In genomic region chr11:22512457-22512856, GRCh38 we compare ENCODE assay signal across 25 cellular contexts.
DNase-seq lines count a peak whose midpoint lies in the region; ATAC-seq and TF ChIP-seq lines count a peak whose summit lies in the region.
"Had no signal": no experiment of that assay in that cellular context is flagged by ENCODE, and none has a peak within 500 bp of the region (broad histone marks: within the 10 kb centered on the region; RNA-seq: fewer than 3 reads in every experiment).

No MANE protein-coding gene starts in this region.

- no peak overlapping the region for H3K4me2 ChIP-seq in neural progenitor cell
- H3K4me2 ChIP-seq: A549 had no signal

- H3K9ac ChIP-seq in neural progenitor cell = no peak overlapping the region

- peaks cover 2% of the 10 kb centered on the region for H3K27me3 Mint-ChIP-seq in neural progenitor cell (ENCODE audit: insufficient read depth, low read depth)

- H3K27ac ChIP-seq in neural progenitor cell (no peak overlapping the region), substantia nigra (ENCODE audit: low read depth, low read length, poor library complexity, severe bottlenecking) (no peak overlapping the region)
- H3K27ac ChIP-seq: A549, HL-60, SK-N-MC had no signal

- H3K4me3 ChIP-seq in neural progenitor cell = no peak overlapping the region
- H3K4me3 ChIP-seq: A549, SK-N-MC had no signal

- H3K36me3 ChIP-seq in neural progenitor cell = no peaks in the 10 kb centered on the region

- H3F3A ChIP-seq in neural progenitor cell (ENCODE audit: low read depth) = peaks cover 9% of the 10 kb centered on the region

- H3K4me1 Mint-ChIP-seq in neural progenitor cell = peaks cover 49% of the 10 kb centered on the region
- H3K4me1 Mint-ChIP-seq: CD4-positive, alpha-beta memory T cell had no signal

- TF ChIP-seq CTCF in neural progenitor cell (IDR thresholded peaks at IDR 0.05) (no peak), GM20000 (IDR thresholded peaks at IDR 0.05; ENCODE audit: extremely low read depth, missing control alignments) (no peak)

- H3K9me3 ChIP-seq in neural progenitor cell (ENCODE audit: low read depth) = no peaks in the 10 kb centered on the region
- H3K9me3 ChIP-seq: A549 had no signal

- no peak overlapping the region for H3K4me3 Mint-ChIP-seq in neural progenitor cell
- H3K4me3 Mint-ChIP-seq: CD4-positive, alpha-beta memory T cell had no signal

- peak overlapping the region; percentile 79 for H2AFZ ChIP-seq in neural progenitor cell (replicated peaks)

- ATAC-seq in HG02885 (IDR thresholded peaks at IDR 0.05; ENCODE audit: poor library complexity, unreplicated experiment) (peak; percentile 53), GM18867 (IDR thresholded peaks at IDR 0.05; ENCODE audit: unreplicated experiment) (no peak)
- ATAC-seq: A549, HCT116 had no signal

- no peaks in the 10 kb centered on the region for H3K27me3 ChIP-seq in neural progenitor cell

- H3K4me1 ChIP-seq in neural progenitor cell = peaks cover 18% of the 10 kb centered on the region
- H3K4me1 ChIP-seq: A549 had no signal

- no peaks in the 10 kb centered on the region for H3K79me2 ChIP-seq in neural progenitor cell (ENCODE audit: low read depth)

- peak; percentile 93 for DNase-seq in NCI-H446 (lab: John Stamatoyannopoulos, UW)
- DNase-seq in kidney glomerular epithelial cell (lab: John Stamatoyannopoulos, UW) = peak; percentile 13
- DNase-seq in neural progenitor cell (ENCODE audit: low spot score) = no peak
- DNase-seq in substantia nigra (lab: John Stamatoyannopoulos, UW) = no peak
- DNase-seq in GM20000 (ENCODE audit: low spot score) = no peak
- DNase-seq in SIG-M5 treated with dmso at 0.1 percent for 504 hours (lab: John Stamatoyannopoulos, UW; ENCODE audit: unreplicated experiment) = no peak
- DNase-seq: AML-193; C1 segment of cervical spinal cord; Caco-2; CD4-positive, alpha-beta memory T cell; DMS153; DND-41; NCI-H1105; NCI-H1436 treated with DMSO at 0.1 percent for 48 hours; NCI-H187 treated with DMSO at 0.1 percent for 48 hours; NCI-H2171 treated with DMSO at 0.1 percent for 48 hours; NCI-H526; RPMI8226; SHP77 treated with DMSO at 0.1 percent for 48 hours had no signal

- no peaks in the 10 kb centered on the region for H3K36me3 Mint-ChIP-seq in neural progenitor cell
- H3K36me3 Mint-ChIP-seq: CD4-positive, alpha-beta memory T cell had no signal

- H4K20me1 ChIP-seq in neural progenitor cell (ENCODE audit: low read depth) = no peaks in the 10 kb centered on the region

- H3K9me3 Mint-ChIP-seq in neural progenitor cell = peaks cover 3% of the 10 kb centered on the region

- H3K27ac Mint-ChIP-seq in neural progenitor cell = no peak overlapping the region
- H3K27ac Mint-ChIP-seq: CD4-positive, alpha-beta memory T cell had no signal

Comparison
In these comparisons a context has a peak if more than half of its experiments do, and no peak if none do; other contexts are left out.
1. DNase-seq: peak in NCI-H446 (2 of 2) and kidney glomerular epithelial cell (single experiment); none in neural progenitor cell (single experiment), substantia nigra (0 of 49), GM20000 (single experiment) and SIG-M5 treated with dmso at 0.1 percent for 504 hours (single experiment).